8 cellular contexts compared by ENCODE assay signal in genomic region chr1:150578278-150579109, GRCh38. TPM values are rescaled to one million over a fixed set of nuclear protein-coding genes. Genes with fewer than 3 reads are reported as not detected.
DNase-seq lines count a peak whose midpoint lies in the region; ATAC-seq, FAIRE-seq and TF ChIP-seq lines count a peak whose summit lies in the region.

No MANE protein-coding gene starts in this region.

- H3K9me1 ChIP-seq in endothelial cell of umbilical vein (replicated peaks; ENCODE audit: control insufficient read depth, extremely low read depth, insufficient read depth, low read length): no peaks in the 10 kb centered on the region

- in situ Hi-C loops in ACHN (cut with HindIII; ENCODE audit: low pct_ligation_motif_present, low pct_unique_long_range_greater_than_20kb, low sequenced_read_pairs) (no loop called here), GM13976 (cut with MboI; ENCODE audit: low sequenced_read_pairs, unreplicated experiment) (no loop called here)

- intact Hi-C loops in endothelial cell of umbilical vein (cut with micrococcal nuclease): loop anchor here (1.0 to 5.0 kb wide), 7 partner anchors 17 to 234 kb away; partner anchors contain the start of genes ENSA and GOLPH3L

- peak; percentile 79 for TF ChIP-seq POLR2A in endothelial cell of umbilical vein (IDR thresholded peaks at IDR 0.05; ENCODE audit: low read depth, low read length)

- POLR2A ChIA-PET in activated CD4-positive, alpha-beta T cell treated with anti-CD3 and anti-CD28 coated beads, Interleukin-2, amount 10 ng/mL, durations not matched to agents 7 days and 5 days (lab: Charles Lee): interaction anchor here (0.6 to 4.6 kb wide), 5 partner anchors 8 to 51 kb away, joined by 3 to 50 read pairs (median 9); partner anchors contain the start of gene ENSA
- POLR2A ChIA-PET in endothelial cell of umbilical vein (lab: Charles Lee): interaction anchor here (1.0 to 3.0 kb wide), 10 partner anchors 10 to 50 kb away, joined by 3 to 43 read pairs (median 10); partner anchors contain the start of gene ENSA

- H2AFZ ChIP-seq in endothelial cell of umbilical vein (ENCODE audit: low read depth, low read length): no peak overlapping the region

- peaks cover 36% of the 10 kb centered on the region for H4K20me1 ChIP-seq in endothelial cell of umbilical vein (replicated peaks; ENCODE audit: control insufficient read depth, extremely low read depth, insufficient read depth, low read length)

- H3K27ac ChIP-seq in endothelial cell of umbilical vein (ENCODE audit: insufficient read depth, low read depth, low read length): peak overlapping the region; percentile 94
- H3K27ac ChIP-seq in substantia nigra (ENCODE audit: low read depth, low read length, poor library complexity, severe bottlenecking): peak overlapping the region; percentile 93

- H3K4me3 Mint-ChIP-seq in activated CD4-positive, alpha-beta T cell treated with anti-CD3 and anti-CD28 coated beads, Interleukin-2, amount 10 ng/mL, durations not matched to agents 7 days and 5 days: peak overlapping the region; percentile 99

- H3K27me3 ChIP-seq in endothelial cell of umbilical vein (ENCODE audit: control insufficient read depth in 2 of 2, insufficient read depth in 2 of 2, low read length in 2 of 2): no peaks in the 10 kb centered on the region
- no peaks in the 10 kb centered on the region for H3K27me3 ChIP-seq in mononuclear cell (ENCODE audit: insufficient read depth, low read length)

- H3K4me3 ChIP-seq in endothelial cell of umbilical vein (replicated peaks in 1 of 3; ENCODE audit: insufficient read depth in 1 of 3, low read depth in 1 of 3, low read length in 3 of 3) (peak overlapping the region; percentile 91 to 99 (median 92)), mononuclear cell (ENCODE audit: low read length) (peak overlapping the region; percentile 87)

- peak; percentile 93 for FAIRE-seq in endothelial cell of umbilical vein (lab: Jason Lieb, UNC)

- no peaks in the 10 kb centered on the region for H3K9me3 Mint-ChIP-seq in activated CD4-positive, alpha-beta T cell treated with anti-CD3 and anti-CD28 coated beads, Interleukin-2, amount 10 ng/mL, durations not matched to agents 7 days and 5 days

- no peak for ATAC-seq in HG03520 (IDR thresholded peaks at IDR 0.05; ENCODE audit: unreplicated experiment)

- peaks cover 30% of the 10 kb centered on the region for H3K4me1 ChIP-seq in endothelial cell of umbilical vein (ENCODE audit: control insufficient read depth, extremely low read depth, insufficient read depth, low read length)
- peaks cover 52% of the 10 kb centered on the region for H3K4me1 ChIP-seq in mononuclear cell (ENCODE audit: insufficient read depth, low read length)

- H3K9me3 ChIP-seq in endothelial cell of umbilical vein (replicated peaks; ENCODE audit: control insufficient read depth, insufficient read depth, low read length) (no peaks in the 10 kb centered on the region), mononuclear cell (ENCODE audit: low read depth, low read length) (no peaks in the 10 kb centered on the region)

- H3K79me2 ChIP-seq in endothelial cell of umbilical vein (ENCODE audit: control insufficient read depth, insufficient read depth, low read length): peaks cover 63% of the 10 kb centered on the region

- TF ChIP-seq CTCF in GM13976 (IDR thresholded peaks at IDR 0.05; ENCODE audit: borderline replicate concordance, control extremely low read depth, extremely low read depth, insufficient read depth, missing control alignments) (no peak), endothelial cell of umbilical vein (IDR thresholded peaks at IDR 0.05; ENCODE audit: extremely low read depth in 1 of 2, insufficient read depth in 1 of 2, low read depth in 1 of 2, low read length in 2 of 2) (no peak)

- DNase-seq in ACHN (peak; percentile 88), GM13976 (ENCODE audit: low spot score) (peak; percentile 18), NCI-H2029 treated with DMSO at 0.1 percent for 48 hours (lab: John Stamatoyannopoulos, UW) (peak; percentile 36), endothelial cell of umbilical vein (ENCODE audit: low read depth, low spot score) (peak; percentile 91), substantia nigra (lab: John Stamatoyannopoulos, UW) (peak in 21 of 49 donors; percentile 12 to 64 (median 46))
- DNase-seq in activated CD4-positive, alpha-beta T cell treated with anti-CD3 and anti-CD28 coated beads, Interleukin-2, amount 10 ng/mL, durations not matched to agents 7 days and 5 days: peak; percentile 61

- peaks cover 61% of the 10 kb centered on the region for H3K36me3 Mint-ChIP-seq in activated CD4-positive, alpha-beta T cell treated with anti-CD3 and anti-CD28 coated beads, Interleukin-2, amount 10 ng/mL, durations not matched to agents 7 days and 5 days (ENCODE audit: low read depth)

- dilution Hi-C loops in endothelial cell of umbilical vein (cut with MboI; ENCODE audit: extremely low pct_ligation_motif_present, low sequenced_read_pairs): loop anchor here (10.0 kb wide), 1 partner anchor 86 kb away; no protein-coding TSS in a partner anchor

- H3K27me3 Mint-ChIP-seq in activated CD4-positive, alpha-beta T cell treated with anti-CD3 and anti-CD28 coated beads, Interleukin-2, amount 10 ng/mL, durations not matched to agents 7 days and 5 days: no peaks in the 10 kb centered on the region

- H3K36me3 ChIP-seq in endothelial cell of umbilical vein (ENCODE audit: control insufficient read depth in 2 of 2, extremely low read depth in 1 of 2, insufficient read depth in 2 of 2, low read length in 2 of 2): peaks cover 8 to 35% of the 10 kb centered on the region in 2 experiments

- peak overlapping the region; percentile 98 for H3K27ac Mint-ChIP-seq in activated CD4-positive, alpha-beta T cell treated with anti-CD3 and anti-CD28 coated beads, Interleukin-2, amount 10 ng/mL, durations not matched to agents 7 days and 5 days

- H3K4me1 Mint-ChIP-seq in activated CD4-positive, alpha-beta T cell treated with anti-CD3 and anti-CD28 coated beads, Interleukin-2, amount 10 ng/mL, durations not matched to agents 7 days and 5 days: peaks cover 30% of the 10 kb centered on the region

- CTCF ChIA-PET in activated CD4-positive, alpha-beta T cell treated with anti-CD3 and anti-CD28 coated beads, Interleukin-2, amount 10 ng/mL, durations not matched to agents 7 days and 5 days (lab: Charles Lee): interaction anchor here (1.1 to 14.6 kb wide), 6 partner anchors 8 to 423 kb away, joined by 3 to 158 read pairs (median 6); no protein-coding TSS in a partner anchor
- CTCF ChIA-PET in endothelial cell of umbilical vein (lab: Charles Lee): interaction anchor here (0.6 to 13.4 kb wide), 12 partner anchors 8 to 235 kb away, joined by 3 to 184 read pairs (median 8); no protein-coding TSS in a partner anchor

- TSS peak; percentile 28 for BruUV-seq in endothelial cell of umbilical vein (replicated peaks; lab: Mats Ljungman, UMichigan)

- peak overlapping the region; percentile 97 for H3K9ac ChIP-seq in endothelial cell of umbilical vein (replicated peaks; ENCODE audit: extremely low read depth, insufficient read depth, low read length)

- H3K4me2 ChIP-seq in endothelial cell of umbilical vein (ENCODE audit: insufficient read depth, low read length): peak overlapping the region; percentile 87

TF ChIP-seq in endothelial cell of umbilical vein, 7 proteins besides CTCF, POLR2A, EP300 and RAD21:
- TF ChIP-seq EZH2 (IDR thresholded peaks at IDR 0.05; ENCODE audit: borderline replicate concordance, low read depth, low read length, severe bottlenecking): no peak
- peak; percentile 94 for TF ChIP-seq JUN (IDR thresholded peaks at IDR 0.05; ENCODE audit: borderline replicate concordance, insufficient read depth, insufficient read length, low read depth)
- peak; percentile 93 for TF ChIP-seq FOS (IDR thresholded peaks at IDR 0.05; ENCODE audit: borderline replicate concordance, insufficient read depth, low read length)
- TF ChIP-seq POLR2AphosphoS5 (IDR thresholded peaks at IDR 0.05; ENCODE audit: insufficient read depth, low read depth, low read length): peak; percentile 87

RNA-seq across cellular contexts. Expression of gene MCL1, which starts 0.9 kb away (rescaled TPM):
- total RNA-seq in activated CD4-positive, alpha-beta T cell treated with anti-CD3 and anti-CD28 coated beads, Interleukin-2, amount 10 ng/mL, durations not matched to agents 7 days and 5 days: 100 to 1,000 TPM; 260 to 311 TPM
- total RNA-seq in endothelial cell of umbilical vein (186 and 212 TPM in 2 replicates), mononuclear cell (1,412 TPM)
- 63.9 and 87.3 TPM in 2 replicates for polyA plus RNA-seq in endothelial cell of umbilical vein
- 71.3 and 83.7 TPM in 2 replicates for polyA plus RNA-seq in endothelial cell of umbilical vein (2011; cell fraction: cytosol; rRNA removed)
- polyA plus RNA-seq in endothelial cell of umbilical vein (2011; cell fraction: nucleus; rRNA removed): 334 and 381 TPM in 2 replicates
- 120 and 171 TPM in 2 replicates for polyA plus RNA-seq in endothelial cell of umbilical vein (2012)
- 129 and 158 TPM in 2 replicates for polyA minus RNA-seq in endothelial cell of umbilical vein
- 105 TPM for polyA minus RNA-seq in endothelial cell of umbilical vein (2011; cell fraction: cytosol; rRNA and poly(A)+ RNA removed)
- polyA minus RNA-seq in endothelial cell of umbilical vein (2011; cell fraction: nucleus; rRNA and poly(A)+ RNA removed): 263 and 290 TPM in 2 replicates

RNA-seq across cellular contexts. Expression of gene ADAMTSL4, which starts 29.3 kb away (rescaled TPM):
- total RNA-seq in activated CD4-positive, alpha-beta T cell treated with anti-CD3 and anti-CD28 coated beads, Interleukin-2, amount 10 ng/mL, durations not matched to agents 7 days and 5 days: under 1 TPM; 0.06 to 0.15 TPM
- total RNA-seq in endothelial cell of umbilical vein (0.37 and 0.73 TPM in 2 replicates), mononuclear cell (3.3 TPM)
- 0.96 and 1.0 TPM in 2 replicates for polyA plus RNA-seq in endothelial cell of umbilical vein
- polyA plus RNA-seq in endothelial cell of umbilical vein (2011; cell fraction: cytosol; rRNA removed): 0.67 and 0.75 TPM in 2 replicates
- 0.63 and 0.74 TPM in 2 replicates for polyA plus RNA-seq in endothelial cell of umbilical vein (2011; cell fraction: nucleus; rRNA removed)
- 3.0 and 3.6 TPM in 2 replicates for polyA plus RNA-seq in endothelial cell of umbilical vein (2012)
- 2.5 and 4.0 TPM in 2 replicates for polyA minus RNA-seq in endothelial cell of umbilical vein
- polyA minus RNA-seq in endothelial cell of umbilical vein (2011; cell fraction: cytosol; rRNA and poly(A)+ RNA removed): 2.8 TPM
- polyA minus RNA-seq in endothelial cell of umbilical vein (2011; cell fraction: nucleus; rRNA and poly(A)+ RNA removed): 0.58 TPM in 1 of 2 replicates, not detected in the other

RNA-seq across cellular contexts. Expression of gene ENSA, which starts 50.9 kb away (rescaled TPM):
- 100 to 1,000 TPM; 192 to 193 TPM for total RNA-seq in activated CD4-positive, alpha-beta T cell treated with anti-CD3 and anti-CD28 coated beads, Interleukin-2, amount 10 ng/mL, durations not matched to agents 7 days and 5 days
- total RNA-seq in endothelial cell of umbilical vein: 155 and 162 TPM in 2 replicates
- polyA plus RNA-seq in endothelial cell of umbilical vein: 30.5 and 32.4 TPM in 2 replicates
- 111 and 131 TPM in 2 replicates for polyA plus RNA-seq in endothelial cell of umbilical vein (2011; cell fraction: cytosol; rRNA removed)
- 42.8 and 60.9 TPM in 2 replicates for polyA plus RNA-seq in endothelial cell of umbilical vein (2011; cell fraction: nucleus; rRNA removed)
- 83.2 and 112 TPM in 2 replicates for polyA plus RNA-seq in endothelial cell of umbilical vein (2012)
- 20.8 and 22.0 TPM in 2 replicates for polyA minus RNA-seq in endothelial cell of umbilical vein
- 45.0 TPM for polyA minus RNA-seq in endothelial cell of umbilical vein (2011; cell fraction: cytosol; rRNA and poly(A)+ RNA removed)
- polyA minus RNA-seq in endothelial cell of umbilical vein (2011; cell fraction: nucleus; rRNA and poly(A)+ RNA removed): 22.8 and 31.9 TPM in 2 replicates
- 147 TPM for total RNA-seq in mononuclear cell
